Comparison of ENCODE assay signal across 18 cellular contexts in the genomic region with DNA sequence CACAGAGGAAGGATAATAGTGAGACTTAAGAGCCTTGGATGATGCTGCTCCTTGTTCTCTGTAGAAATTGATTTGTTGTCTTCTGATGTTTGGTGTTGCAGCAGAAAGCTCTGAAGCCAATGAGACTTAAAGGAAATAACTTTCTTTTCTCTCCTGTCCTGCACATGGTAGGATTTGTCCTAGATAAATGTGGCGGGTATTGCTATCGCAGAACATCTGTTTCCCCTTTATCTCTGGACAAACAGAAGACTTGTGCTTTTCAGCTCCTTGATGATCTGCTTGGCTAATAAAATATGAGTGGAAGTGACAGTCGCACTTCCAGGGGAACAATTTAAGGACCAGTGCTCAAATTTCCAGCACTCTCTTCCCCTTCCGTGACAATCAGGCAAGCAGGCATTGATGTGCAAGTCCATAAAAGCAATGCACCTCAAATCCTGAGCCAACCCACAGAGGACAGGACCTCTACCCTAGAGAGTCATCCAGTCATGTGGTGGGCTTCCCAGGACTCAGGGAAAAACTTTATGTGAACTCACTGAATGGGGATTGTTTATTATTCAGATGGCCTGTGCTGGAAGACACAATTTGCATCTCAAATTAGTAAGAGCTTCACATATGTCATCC. TPM values are rescaled to one million over a fixed set of nuclear protein-coding genes. Genes with fewer than 3 reads are reported as not detected.
"Had no signal": no experiment of that assay in that cellular context is flagged by ENCODE, and none has a peak within 500 bp of the region (broad histone marks: within the 10 kb centered on the region; RNA-seq: fewer than 3 reads in every experiment).

No MANE protein-coding gene starts in this region.

- H3K9me3 ChIP-seq: ascending aorta, gastrocnemius medialis, left lung, thoracic aorta, upper lobe of right lung had no signal

- H3K4me3 ChIP-seq: ascending aorta, coronary artery, gastrocnemius medialis, left lung, thoracic aorta, upper lobe of right lung had no signal

- DNase-seq: activated CD4-positive, alpha-beta T cell treated with anti-CD3 and anti-CD28 coated beads for 1 hour; activated CD4-positive, alpha-beta T cell treated with anti-CD3 and anti-CD28 coated beads, Interleukin-2, amount 50 U/mL, for 48 hours; activated gamma-delta T cell; gastrocnemius medialis; head of caudate nucleus; left lung; midbrain; nucleus accumbens; stimulated activated naive B cell treated with anti-CD40 and anti-IgM and Interleukin-4, amounts not matched to agents 10 μg/mL and 1 μg/mL and 100 μg/mL, for 72 hours; T1000; upper lobe of right lung; WERI-Rb-1 had no signal

- H3K27ac ChIP-seq: ascending aorta, coronary artery, gastrocnemius medialis, left lung, thoracic aorta, upper lobe of right lung, WERI-Rb-1 had no signal

- H3K36me3 ChIP-seq: ascending aorta, gastrocnemius medialis, left lung, thoracic aorta, upper lobe of right lung, WERI-Rb-1 had no signal

- H3K4me1 ChIP-seq: ascending aorta, gastrocnemius medialis, left lung, upper lobe of right lung had no signal

RNA-seq across cellular contexts. Expression of gene NCR2, which starts 9.9 kb away (rescaled TPM):
- total RNA-seq: ascending aorta, gastrocnemius medialis, kidney epithelial cell, left lung, lung microvascular endothelial cell, renal cortical epithelial cell, thoracic aorta, upper lobe of right lung had no signal

RNA-seq across cellular contexts. Expression of gene TREM1, which starts 39.1 kb away (rescaled TPM):
- total RNA-seq: ascending aorta, lung microvascular endothelial cell, renal cortical epithelial cell had no signal
